ENCODE assay signal across 32 cellular contexts in the genomic region with DNA sequence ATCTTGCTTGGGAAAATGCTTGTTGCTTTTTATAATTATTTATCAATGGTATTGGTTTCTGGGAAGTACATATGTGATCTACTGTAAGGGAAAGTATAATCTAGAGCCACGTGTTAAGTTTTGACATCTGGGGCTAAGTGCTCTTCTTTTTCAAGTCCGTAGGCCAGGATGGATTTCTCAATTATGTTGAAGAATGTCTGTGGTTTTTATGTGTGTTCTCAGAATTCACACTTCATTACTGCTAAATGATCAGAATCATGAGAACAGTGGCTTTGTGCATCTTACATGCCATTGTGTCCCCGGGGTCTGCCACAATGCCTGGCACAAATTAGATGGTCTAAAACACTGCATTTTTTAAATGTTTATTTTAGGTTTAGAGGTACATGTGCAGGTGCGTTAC. TPM values are rescaled to one million over a fixed set of nuclear protein-coding genes. Genes with fewer than 3 reads are reported as not detected.
A peak's percentile ranks its signal among the peaks of the same experiment; 100 is the strongest.
DNase-seq lines count a peak whose midpoint lies in the region; ATAC-seq and TF ChIP-seq lines count a peak whose summit lies in the region.
"Had no signal": no experiment of that assay in that cellular context is flagged by ENCODE, and none has a peak within 500 bp of the region (broad histone marks: within the 10 kb centered on the region; RNA-seq: fewer than 3 reads in every experiment).

No MANE protein-coding gene starts in this region.

- H3K4me1 Mint-ChIP-seq in activated naive CD8-positive, alpha-beta T cell treated with anti-CD3 and anti-CD28 coated beads, Interleukin-2, amount 10 ng/mL, durations not matched to agents 7 days and 5 days = peaks cover 4% of the 10 kb centered on the region
- H3K4me1 Mint-ChIP-seq in activated naive CD8-positive, alpha-beta T cell treated with anti-CD3 and anti-CD28 coated beads, Interleukin-2, amount 50 U/mL, for 24 hours = peaks cover 6% of the 10 kb centered on the region
- H3K4me1 Mint-ChIP-seq in stimulated activated effector memory CD8-positive, alpha-beta T cell treated with anti-CD3 and anti-CD28 coated beads, Interleukin-12 subunit alpha, Interleukin-12 subunit beta, amount 100 ng/mL, for 72 hours = peaks cover 11% of the 10 kb centered on the region
- H3K4me1 Mint-ChIP-seq: nephron progenitor cell had no signal

- ATAC-seq in activated naive CD8-positive, alpha-beta T cell treated with anti-CD3 and anti-CD28 coated beads, Interleukin-2, amount 10 ng/mL, durations not matched to agents 7 days and 5 days (ENCODE audit: low read depth) = no peak
- ATAC-seq in activated naive CD8-positive, alpha-beta T cell treated with anti-CD3 and anti-CD28 coated beads, Interleukin-2, amount 50 U/mL, for 24 hours = no peak
- ATAC-seq in stimulated activated effector memory CD8-positive, alpha-beta T cell treated with anti-CD3 and anti-CD28 coated beads, Interleukin-12 subunit alpha, Interleukin-12 subunit beta, amount 100 ng/mL, for 72 hours = peak; percentile 65
- ATAC-seq in gastroesophageal sphincter = no peak
- ATAC-seq: HepG2, right cardiac atrium had no signal

- TF ChIP-seq CTCF in fibroblast of lung (conservative IDR thresholded peaks at IDR 0.05 in 1 of 2, IDR thresholded peaks at IDR 0.05 in 1 of 2; ENCODE audit: low read depth in 1 of 2, low read length in 2 of 2) = no peak
- TF ChIP-seq CTCF in gastroesophageal sphincter (IDR thresholded peaks at IDR 0.05) = no peak

- peaks cover 12% of the 10 kb centered on the region for H3K9me3 Mint-ChIP-seq in activated naive CD8-positive, alpha-beta T cell treated with anti-CD3 and anti-CD28 coated beads, Interleukin-2, amount 10 ng/mL, durations not matched to agents 7 days and 5 days
- peaks cover 10% of the 10 kb centered on the region for H3K9me3 Mint-ChIP-seq in activated naive CD8-positive, alpha-beta T cell treated with anti-CD3 and anti-CD28 coated beads, Interleukin-2, amount 50 U/mL, for 24 hours
- peaks cover 2% of the 10 kb centered on the region for H3K9me3 Mint-ChIP-seq in stimulated activated effector memory CD8-positive, alpha-beta T cell treated with anti-CD3 and anti-CD28 coated beads, Interleukin-12 subunit alpha, Interleukin-12 subunit beta, amount 100 ng/mL, for 72 hours

- H3K36me3 Mint-ChIP-seq in activated naive CD8-positive, alpha-beta T cell treated with anti-CD3 and anti-CD28 coated beads, Interleukin-2, amount 10 ng/mL, durations not matched to agents 7 days and 5 days = peaks cover 11% of the 10 kb centered on the region
- H3K36me3 Mint-ChIP-seq in activated naive CD8-positive, alpha-beta T cell treated with anti-CD3 and anti-CD28 coated beads, Interleukin-2, amount 50 U/mL, for 24 hours (ENCODE audit: low read depth) = no peaks in the 10 kb centered on the region
- H3K36me3 Mint-ChIP-seq in stimulated activated effector memory CD8-positive, alpha-beta T cell treated with anti-CD3 and anti-CD28 coated beads, Interleukin-12 subunit alpha, Interleukin-12 subunit beta, amount 100 ng/mL, for 72 hours = no peaks in the 10 kb centered on the region

- H3K27ac ChIP-seq in fibroblast of lung (ENCODE audit: insufficient read depth, low read length) = no peak overlapping the region
- H3K27ac ChIP-seq in gastroesophageal sphincter = no peak overlapping the region
- H3K27ac ChIP-seq: cardiac muscle cell, left ventricle myocardium inferior, parathyroid adenoma, thoracic aorta, vagina had no signal

- WGBS in gastroesophageal sphincter (ENCODE audit: low coverage in 1 of 2), 2 donors = 78 to 94% methylated on average over 2 to 4 of the region's 4 CpGs

- H3K4me3 ChIP-seq in fibroblast of lung (replicated peaks in 1 of 4; ENCODE audit: control extremely low read depth in 1 of 4, insufficient read depth in 1 of 4, low read depth in 3 of 4, low read length in 4 of 4) (no peak overlapping the region), gastroesophageal sphincter (no peak overlapping the region)
- H3K4me3 ChIP-seq: cardiac muscle cell, HAP-1, left ventricle myocardium inferior, thoracic aorta, vagina had no signal

- H3K27me3 ChIP-seq in fibroblast of lung (ENCODE audit: control insufficient read depth, insufficient read depth, low read length) (no peaks in the 10 kb centered on the region), gastroesophageal sphincter (no peaks in the 10 kb centered on the region)
- H3K27me3 ChIP-seq: cardiac muscle cell, vagina had no signal

- peaks cover 6% of the 10 kb centered on the region for H3K27me3 Mint-ChIP-seq in activated naive CD8-positive, alpha-beta T cell treated with anti-CD3 and anti-CD28 coated beads, Interleukin-2, amount 10 ng/mL, durations not matched to agents 7 days and 5 days
- peaks cover 3% of the 10 kb centered on the region for H3K27me3 Mint-ChIP-seq in activated naive CD8-positive, alpha-beta T cell treated with anti-CD3 and anti-CD28 coated beads, Interleukin-2, amount 50 U/mL, for 24 hours
- H3K27me3 Mint-ChIP-seq: dendritic cell treated with granulocyte-macrophage colony-stimulating factor and Interleukin-4, amounts not matched to agents 40 ng/mL and 50 ng/mL, for 4 days had no signal

- POLR2A ChIA-PET in activated naive CD8-positive, alpha-beta T cell treated with anti-CD3 and anti-CD28 coated beads, Interleukin-2, amount 10 ng/mL, durations not matched to agents 7 days and 5 days (lab: Charles Lee) = no interaction called here

- no peak for TF ChIP-seq EP300 in gastroesophageal sphincter (IDR thresholded peaks at IDR 0.05)

- DNase-seq in activated naive CD8-positive, alpha-beta T cell treated with anti-CD3 and anti-CD28 coated beads, Interleukin-2, amount 10 ng/mL, durations not matched to agents 7 days and 5 days = no peak
- no peak for DNase-seq in activated naive CD8-positive, alpha-beta T cell treated with anti-CD3 and anti-CD28 coated beads, Interleukin-2, amount 50 U/mL, for 24 hours
- DNase-seq in RPMI7951 (ENCODE audit: low read depth) (peak; percentile 24), fibroblast of lung (ENCODE audit: low read depth in 2 of 2) (peak; percentile 43 to 52), NCI-H510A treated with DMSO at 0.1 percent for 48 hours (lab: John Stamatoyannopoulos, UW) (no peak), hepatic stellate cell (ENCODE audit: low spot score) (no peak)
- DNase-seq in stimulated activated effector memory CD8-positive, alpha-beta T cell treated with anti-CD3 and anti-CD28 coated beads, Interleukin-12 subunit alpha, Interleukin-12 subunit beta, amount 100 ng/mL, for 72 hours (ENCODE audit: low spot score in 2 of 2) = no peak
- DNase-seq: activated CD4-positive, CD25-positive, alpha-beta regulatory T cell; activated T-cell treated with anti-CD3 and anti-CD28 coated beads, Interleukin-2, amount 50 U/mL, for 24 hours; amniotic stem cell; C1 segment of cervical spinal cord; Caco-2; hippocampal formation; left ventricle myocardium inferior; NCI-H1105 treated with DMSO at 0.1 percent for 48 hours; NCI-H2029 treated with DMSO at 0.1 percent for 48 hours; NCI-H226; NCI-H774; nephron progenitor cell; right cardiac atrium; SHP77 treated with DMSO at 0.1 percent for 48 hours; stimulated activated CD4-positive, alpha-beta T cell treated with anti-CD3 and anti-CD28 coated beads, Interleukin-4, amount 100 ng/mL, for 24 hours; stimulated activated naive CD4-positive, alpha-beta T cell; SW 1271 had no signal

- H3K4me3 Mint-ChIP-seq in activated naive CD8-positive, alpha-beta T cell treated with anti-CD3 and anti-CD28 coated beads, Interleukin-2, amount 10 ng/mL, durations not matched to agents 7 days and 5 days = peak overlapping the region; percentile 12
- no peak overlapping the region for H3K4me3 Mint-ChIP-seq in activated naive CD8-positive, alpha-beta T cell treated with anti-CD3 and anti-CD28 coated beads, Interleukin-2, amount 50 U/mL, for 24 hours
- no peak overlapping the region for H3K4me3 Mint-ChIP-seq in stimulated activated effector memory CD8-positive, alpha-beta T cell treated with anti-CD3 and anti-CD28 coated beads, Interleukin-12 subunit alpha, Interleukin-12 subunit beta, amount 100 ng/mL, for 72 hours
- H3K4me3 Mint-ChIP-seq: activated T-cell treated with anti-CD3 and anti-CD28 coated beads, Interleukin-2, amount 50 U/mL, for 24 hours; dendritic cell treated with granulocyte-macrophage colony-stimulating factor and Interleukin-4, amounts not matched to agents 40 ng/mL and 50 ng/mL, for 4 days; nephron progenitor cell had no signal

- H3K9me3 ChIP-seq in fibroblast of lung (ENCODE audit: control insufficient read depth, insufficient read depth, low read depth, low read length) = no peaks in the 10 kb centered on the region
- no peaks in the 10 kb centered on the region for H3K9me3 ChIP-seq in gastroesophageal sphincter
- H3K9me3 ChIP-seq: Caco-2, HAP-1, left ventricle myocardium inferior, thoracic aorta, vagina had no signal

- H3K4me2 ChIP-seq in fibroblast of lung (ENCODE audit: extremely low read depth, insufficient read depth, low read length) = no peak overlapping the region

- H4K20me1 ChIP-seq in fibroblast of lung (ENCODE audit: control insufficient read depth, extremely low read depth, insufficient read depth, low read length) = no peaks in the 10 kb centered on the region

- no peaks in the 10 kb centered on the region for H3K36me3 ChIP-seq in fibroblast of lung (ENCODE audit: control insufficient read depth, insufficient read depth, low read length)
- no peaks in the 10 kb centered on the region for H3K36me3 ChIP-seq in gastroesophageal sphincter
- H3K36me3 ChIP-seq: cardiac muscle cell, HAP-1, left ventricle myocardium inferior, thoracic aorta, vagina had no signal

- peaks cover 2% of the 10 kb centered on the region for H3K4me1 ChIP-seq in fibroblast of lung (ENCODE audit: control insufficient read depth, extremely low read depth, insufficient read depth, low read length)
- no peaks in the 10 kb centered on the region for H3K4me1 ChIP-seq in gastroesophageal sphincter
- H3K4me1 ChIP-seq: Caco-2, parathyroid adenoma, vagina had no signal

- H3K27ac Mint-ChIP-seq in activated naive CD8-positive, alpha-beta T cell treated with anti-CD3 and anti-CD28 coated beads, Interleukin-2, amount 10 ng/mL, durations not matched to agents 7 days and 5 days = peak overlapping the region; percentile 36
- H3K27ac Mint-ChIP-seq in activated naive CD8-positive, alpha-beta T cell treated with anti-CD3 and anti-CD28 coated beads, Interleukin-2, amount 50 U/mL, for 24 hours = no peak overlapping the region
- no peak overlapping the region for H3K27ac Mint-ChIP-seq in stimulated activated effector memory CD8-positive, alpha-beta T cell treated with anti-CD3 and anti-CD28 coated beads, Interleukin-12 subunit alpha, Interleukin-12 subunit beta, amount 100 ng/mL, for 72 hours
- H3K27ac Mint-ChIP-seq: activated T-cell treated with anti-CD3 and anti-CD28 coated beads, Interleukin-2, amount 50 U/mL, for 24 hours; dendritic cell treated with granulocyte-macrophage colony-stimulating factor and Interleukin-4, amounts not matched to agents 40 ng/mL and 50 ng/mL, for 4 days; nephron progenitor cell had no signal

- TF ChIP-seq POLR2A in gastroesophageal sphincter (IDR thresholded peaks at IDR 0.05) = no peak

- no peaks in the 10 kb centered on the region for H3K79me2 ChIP-seq in fibroblast of lung (ENCODE audit: control insufficient read depth, insufficient read depth, low read length)
- H3K79me2 ChIP-seq: parathyroid adenoma had no signal

- H2AFZ ChIP-seq in fibroblast of lung (ENCODE audit: low read length) = no peak overlapping the region
- H2AFZ ChIP-seq: parathyroid adenoma had no signal

- H3K9ac ChIP-seq in fibroblast of lung (ENCODE audit: insufficient read depth, low read length) = no peak overlapping the region
- H3K9ac ChIP-seq: parathyroid adenoma had no signal

RNA-seq across cellular contexts. Expression of a gene that starts 14.5 kb away (rescaled TPM):
- 10 to 100 TPM; 15.8 to 17.2 TPM for total RNA-seq in activated naive CD8-positive, alpha-beta T cell treated with anti-CD3 and anti-CD28 coated beads, Interleukin-2, amount 10 ng/mL, durations not matched to agents 7 days and 5 days
- total RNA-seq in RPMI7951 (2014; rRNA removed; shearing (Covaris generic)) = 14.8 and 21.0 TPM in 2 replicates
- total RNA-seq in fibroblast of lung (44.7 and 55.5 TPM in 2 replicates), gastroesophageal sphincter (10 to 100 TPM; 23.0 to 39.2 (median 25.7) TPM)
- polyA plus RNA-seq in fibroblast of lung = 10.3 and 11.3 TPM in 2 replicates
- polyA plus RNA-seq in fibroblast of lung (2012) = 10.1 and 11.7 TPM in 2 replicates
- 0.22 and 0.31 TPM in 2 replicates for polyA minus RNA-seq in fibroblast of lung (ENCODE audit: low replicate concordance)

RNA-seq across cellular contexts. Expression of a gene that starts 47.4 kb away (rescaled TPM):
- total RNA-seq in activated naive CD8-positive, alpha-beta T cell treated with anti-CD3 and anti-CD28 coated beads, Interleukin-2, amount 10 ng/mL, durations not matched to agents 7 days and 5 days = 10 to 100 TPM; 18.5 to 19.2 TPM
- total RNA-seq in RPMI7951 (2014; rRNA removed; shearing (Covaris generic)) = 11.9 and 12.0 TPM in 2 replicates
- total RNA-seq in fibroblast of lung (62.3 and 70.1 TPM in 2 replicates), gastroesophageal sphincter (10 to 100 TPM; 16.8 to 64.8 (median 28.2) TPM)
- 43.2 and 58.7 TPM in 2 replicates for polyA plus RNA-seq in fibroblast of lung
- 38.6 and 47.1 TPM in 2 replicates for polyA plus RNA-seq in fibroblast of lung (2012)
- polyA minus RNA-seq in fibroblast of lung (ENCODE audit: low replicate concordance) = 5.3 and 7.1 TPM in 2 replicates

Comparison
In these comparisons a context has a peak if more than half of its experiments do, and no peak if none do; other contexts are left out.
1. DNase-seq: peak in RPMI7951 (single experiment) and fibroblast of lung (2 of 2); none in activated naive CD8-positive, alpha-beta T cell treated with anti-CD3 and anti-CD28 coated beads, Interleukin-2, amount 10 ng/mL, durations not matched to agents 7 days and 5 days (single experiment), activated naive CD8-positive, alpha-beta T cell treated with anti-CD3 and anti-CD28 coated beads, Interleukin-2, amount 50 U/mL, for 24 hours (single experiment), stimulated activated effector memory CD8-positive, alpha-beta T cell treated with anti-CD3 and anti-CD28 coated beads, Interleukin-12 subunit alpha, Interleukin-12 subunit beta, amount 100 ng/mL, for 72 hours (0 of 2), NCI-H510A treated with DMSO at 0.1 percent for 48 hours (single experiment) and hepatic stellate cell (single experiment).